Comparison of ENCODE assay signal across 8 cellular contexts in the genomic region with DNA sequence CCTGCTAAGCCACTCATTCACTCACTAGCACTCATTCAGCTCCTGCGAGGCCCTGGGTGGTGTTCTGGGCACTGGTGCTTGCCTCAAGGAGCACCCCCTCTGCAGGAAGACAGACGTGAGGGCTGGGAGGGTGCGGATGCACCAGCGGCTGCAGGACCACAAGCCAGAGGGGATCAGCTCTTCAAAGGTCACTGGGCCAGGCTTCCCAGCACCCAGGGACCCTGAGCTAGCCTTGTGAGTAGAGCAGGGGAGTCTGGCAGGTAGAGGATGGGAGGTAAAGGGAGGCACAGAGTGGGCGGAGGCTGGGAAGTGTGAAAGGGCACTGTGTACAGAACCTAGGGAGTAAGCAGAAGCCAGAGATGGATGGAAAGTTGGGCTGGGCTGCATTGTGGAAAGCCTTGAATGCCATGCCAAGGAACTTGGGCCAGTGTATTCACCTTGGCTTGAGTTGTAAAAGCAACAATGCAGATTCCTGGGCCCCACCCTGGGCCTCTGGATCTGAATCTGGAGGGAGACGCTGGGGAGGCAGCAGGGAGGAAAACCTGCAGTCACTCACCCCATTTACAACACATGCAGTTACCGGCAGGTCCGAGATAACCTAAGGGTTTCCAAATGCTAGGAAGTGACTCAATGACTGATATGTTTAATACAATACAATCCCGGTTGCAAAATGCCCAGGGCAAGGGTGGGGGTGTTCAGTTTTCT. TPM values are rescaled to one million over a fixed set of nuclear protein-coding genes. Genes with fewer than 3 reads are reported as not detected.
DNase-seq lines count a peak whose midpoint lies in the region; ATAC-seq, FAIRE-seq and TF ChIP-seq lines count a peak whose summit lies in the region.

No MANE protein-coding gene starts in this region.

- H3K9me2 ChIP-seq in SU-DHL-6 (replicated peaks; ENCODE audit: insufficient read depth, low read length): no peaks in the 10 kb centered on the region

- H3K9me3 Mint-ChIP-seq in brain: peaks cover 0 to 5% (median 0%) of the 10 kb centered on the region in 5 experiments

- DNase-seq in left lobe of liver (ENCODE audit: low spot score) (peak; percentile 90), D721Med (ENCODE audit: insufficient read length, low spot score) (no peak), COLO829 (ENCODE audit: low spot score) (no peak)
- peak; percentile 15 for DNase-seq in stimulated activated CD8-positive, alpha-beta memory T cell treated with anti-CD3 and anti-CD28 coated beads, Interleukin-12 subunit alpha, Interleukin-12 subunit beta, amount 100 ng/mL, for 24 hours (ENCODE audit: extremely low read depth)

- ATAC-seq in left lobe of liver (peak; percentile 47), GM18517 (IDR thresholded peaks at IDR 0.05; ENCODE audit: unreplicated experiment) (no peak)

- peaks cover 4% of the 10 kb centered on the region for H3K4me1 Mint-ChIP-seq in brain

- peaks cover 6% of the 10 kb centered on the region; the same call in 1 of the 2 replicates for H4K20me1 ChIP-seq in SU-DHL-6 (ENCODE audit: low read depth, low read length)

- no peaks in the 10 kb centered on the region for H3K36me3 ChIP-seq in SU-DHL-6 (ENCODE audit: low read length)

- peaks cover 66% of the 10 kb centered on the region for H3K79me2 ChIP-seq in SU-DHL-6 (ENCODE audit: insufficient read depth, low read length)

- peaks cover 28% of the 10 kb centered on the region for H3F3A ChIP-seq in SU-DHL-6 (ENCODE audit: insufficient read depth)

- H3K27me3 ChIP-seq in SU-DHL-6 (ENCODE audit: low read length): no peaks in the 10 kb centered on the region

- peak overlapping the region; percentile 47 for H3K4me3 ChIP-seq in GM12875 (ENCODE audit: low read depth, low read length)
- H3K4me3 ChIP-seq in SU-DHL-6 (ENCODE audit: insufficient read depth, low read length, poor library complexity, severe bottlenecking): peak overlapping the region; percentile 77

- H3K9me3 ChIP-seq in SU-DHL-6 (ENCODE audit: insufficient read depth, low read length): no peaks in the 10 kb centered on the region

- no peak overlapping the region for H2AFZ ChIP-seq in SU-DHL-6 (ENCODE audit: low read depth, low read length, severe bottlenecking)

- FAIRE-seq in D721Med (lab: Jason Lieb, UNC): no peak

- H3K4me3 Mint-ChIP-seq in brain: peak overlapping the region in 3 of 5 experiments; percentile 36 to 92 (median 81)

- peak overlapping the region; percentile 74 for H3K27ac ChIP-seq in SU-DHL-6 (ENCODE audit: low read depth, low read length)

- TF ChIP-seq CTCF in GM12875 (IDR thresholded peaks at IDR 0.05; ENCODE audit: borderline replicate concordance, insufficient read depth, low read depth, low read length) (peak; percentile 20; the same call in 1 of the 2 replicates), SU-DHL-6 (IDR thresholded peaks at IDR 0.05; ENCODE audit: insufficient read depth, low read length, poor library complexity, severe bottlenecking) (no peak), brain (conservative IDR thresholded peaks at IDR 0.05) (no peak), D721Med (IDR thresholded peaks at IDR 0.05; ENCODE audit: insufficient read depth, missing control alignments) (no peak)

- no peaks in the 10 kb centered on the region for H3K36me3 Mint-ChIP-seq in brain

- peak overlapping the region; percentile 88 for H3K4me2 ChIP-seq in SU-DHL-6 (ENCODE audit: low read depth, low read length, poor library complexity, severe bottlenecking)

- H3K27me3 Mint-ChIP-seq in brain: peaks cover 66% of the 10 kb centered on the region

- H3K9ac ChIP-seq in SU-DHL-6 (ENCODE audit: low read length): peak overlapping the region; percentile 93

- H3K27ac Mint-ChIP-seq in brain: no peak overlapping the region

RNA-seq across cellular contexts. Expression of a gene that starts 1.7 kb away (rescaled TPM):
- polyA plus RNA-seq in brain (ENCODE audit: insufficient read depth, low read depth, low replicate concordance): 5.0 TPM
- 51.4 TPM for total RNA-seq in left lobe of liver

RNA-seq across cellular contexts. Expression of a gene that starts 46.9 kb away (rescaled TPM):
- polyA plus RNA-seq in brain (ENCODE audit: insufficient read depth, low read depth, low replicate concordance): 140 TPM
- total RNA-seq in left lobe of liver: 27.9 TPM

Comparison
In these comparisons a context has a peak if more than half of its experiments do, and no peak if none do; other contexts are left out.
1. DNase-seq: peak in left lobe of liver (single experiment) and stimulated activated CD8-positive, alpha-beta memory T cell treated with anti-CD3 and anti-CD28 coated beads, Interleukin-12 subunit alpha, Interleukin-12 subunit beta, amount 100 ng/mL, for 24 hours (single experiment); none in D721Med (single experiment) and COLO829 (single experiment).